ENCODE assay signal across 8 cellular contexts in the genomic region with DNA sequence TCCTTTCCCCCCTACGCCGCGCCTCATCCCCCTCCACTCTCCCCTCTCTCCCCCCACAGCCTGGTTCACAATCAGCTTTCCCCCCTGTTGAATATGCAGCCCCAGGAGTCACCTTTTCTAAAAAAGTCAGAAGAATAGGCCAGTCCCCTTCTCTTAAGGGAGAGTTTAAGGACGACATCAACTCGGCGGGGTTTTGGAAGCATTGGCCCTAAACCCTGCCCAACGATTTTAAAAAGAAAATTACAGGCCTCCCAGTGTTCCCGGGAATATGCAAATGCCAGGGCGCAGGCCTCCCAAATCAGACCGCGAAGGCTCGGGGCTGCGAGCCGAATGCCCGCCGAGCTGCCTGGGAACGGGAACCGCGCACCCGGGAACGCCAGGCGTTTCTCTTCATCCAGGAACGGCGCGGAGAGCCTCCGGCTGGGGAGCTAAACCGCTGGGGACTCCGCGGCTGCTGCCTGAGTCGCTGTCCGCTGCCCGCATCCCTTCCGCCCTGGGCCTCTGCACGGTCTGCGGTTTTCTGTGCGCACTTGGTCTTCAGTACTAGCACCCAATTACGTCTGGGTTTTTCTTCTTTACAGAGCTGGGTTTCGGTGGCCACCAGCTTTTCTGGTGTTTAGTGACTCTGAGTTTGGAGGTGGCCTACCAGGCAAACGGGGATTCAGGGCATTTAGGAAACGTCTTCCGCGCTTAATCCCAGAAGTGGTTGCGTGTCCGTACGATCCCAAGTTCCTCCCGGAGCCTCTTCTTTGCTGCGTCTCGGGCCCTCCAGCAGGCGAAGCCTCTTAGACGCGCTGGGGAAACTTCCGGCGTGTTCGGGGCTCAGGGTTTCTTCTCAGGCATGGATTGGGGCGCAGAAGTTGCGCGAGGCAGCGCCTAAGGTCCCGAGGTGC. TPM values are rescaled to one million over a fixed set of nuclear protein-coding genes. Genes with fewer than 3 reads are reported as not detected.
DNase-seq lines count a peak whose midpoint lies in the region; ATAC-seq and TF ChIP-seq lines count a peak whose summit lies in the region.

No MANE protein-coding gene starts in this region.

- peaks cover 45% of the 10 kb centered on the region for H3K23me2 ChIP-seq in H9 (ENCODE audit: insufficient read length, low read depth, low read length, poor library complexity, severe bottlenecking)

- CTCF ChIA-PET in activated B cell treated with CpG ODN at 0.5 μM for 24 hours (lab: Charles Lee), result no interaction called here

- no peak overlapping the region for H3K18ac ChIP-seq in H9 (ENCODE audit: insufficient read length, low read depth, low read length)

- H2BK12ac ChIP-seq in H9 (ENCODE audit: insufficient read length, low read depth, low read length), result no peak overlapping the region

- H3K9me3 ChIP-seq in H9 (ENCODE audit: control insufficient read depth, low read depth, low read length), result no peaks in the 10 kb centered on the region
- no peaks in the 10 kb centered on the region for H3K9me3 ChIP-seq in prostate gland
- no peaks in the 10 kb centered on the region for H3K9me3 ChIP-seq in uterus

- H3K9me3 Mint-ChIP-seq in H9 (peaks cover 3% of the 10 kb centered on the region in 2 experiments; a peak in 4 of 5 replicates), activated B cell treated with CpG ODN at 0.5 μM for 24 hours (no peaks in the 10 kb centered on the region)

- H3K4me1 Mint-ChIP-seq in H9 (peaks cover 52 to 55% of the 10 kb centered on the region in 2 experiments), activated B cell treated with CpG ODN at 0.5 μM for 24 hours (peaks cover 22% of the 10 kb centered on the region)

- H2AFZ ChIP-seq in H9 (ENCODE audit: low read length), result no peak overlapping the region

- H3K36me3 ChIP-seq in prostate gland, result no peaks in the 10 kb centered on the region
- no peaks in the 10 kb centered on the region for H3K36me3 ChIP-seq in uterus

- TF ChIP-seq CTCF in H9 (conservative IDR thresholded peaks at IDR 0.05) (no peak), activated B cell treated with CpG ODN at 0.5 μM for 24 hours (IDR thresholded peaks at IDR 0.05) (no peak), prostate gland (IDR thresholded peaks at IDR 0.05) (no peak), uterus (IDR thresholded peaks at IDR 0.05) (no peak)

- H3K27me3 Mint-ChIP-seq in H9 (ENCODE audit: low read depth), result peaks cover 98% of the 10 kb centered on the region
- peaks cover 72% of the 10 kb centered on the region for H3K27me3 Mint-ChIP-seq in activated B cell treated with CpG ODN at 0.5 μM for 24 hours

- H2BK5ac ChIP-seq in H9 (ENCODE audit: insufficient read length, low read length), result no peak overlapping the region

- H3T11ph ChIP-seq in H9 (ENCODE audit: low read length), result no peak overlapping the region

- H3K4me1 ChIP-seq in H9 (ENCODE audit: insufficient read depth, low read length) (no peaks in the 10 kb centered on the region), prostate gland (replicated peaks) (no peaks in the 10 kb centered on the region), uterus (no peaks in the 10 kb centered on the region)

- H3K36me3 Mint-ChIP-seq in H9 (ENCODE audit: insufficient read depth in 1 of 3, low read depth in 3 of 3), result peaks cover 0 to under 1% (median 0%) of the 10 kb centered on the region in 3 experiments; a peak in 3 of 7 replicates
- H3K36me3 Mint-ChIP-seq in activated B cell treated with CpG ODN at 0.5 μM for 24 hours (ENCODE audit: low read depth), result peaks cover 2% of the 10 kb centered on the region

- no peak overlapping the region for H3K27ac Mint-ChIP-seq in H9
- peak overlapping the region; percentile 56 for H3K27ac Mint-ChIP-seq in activated B cell treated with CpG ODN at 0.5 μM for 24 hours

- no peak overlapping the region for H3K9ac ChIP-seq in H9 (ENCODE audit: extremely low read depth, insufficient read length, low read length)

- H3K4me2 ChIP-seq in H9 (ENCODE audit: insufficient read depth, insufficient read length, low read length), result peak overlapping the region; percentile 65

- no peak overlapping the region for H3K4ac ChIP-seq in H9 (ENCODE audit: low read depth, low read length)

- H3K4me3 Mint-ChIP-seq in H9 (peak overlapping the region; percentile 57 to 80), activated B cell treated with CpG ODN at 0.5 μM for 24 hours (no peak overlapping the region)

- H3K4me3 ChIP-seq in prostate gland (peak overlapping the region; percentile 75 to 80), uterus (no peak overlapping the region)

- H2BK20ac ChIP-seq in H9 (ENCODE audit: low read depth, low read length, poor library complexity, severe bottlenecking), result no peak overlapping the region

- no peak overlapping the region for H2BK120ac ChIP-seq in H9 (ENCODE audit: low read depth, low read length, poor library complexity, severe bottlenecking)

- POLR2A ChIA-PET in activated B cell treated with CpG ODN at 0.5 μM for 24 hours (lab: Charles Lee), result no interaction called here

- H4K5ac ChIP-seq in H9 (ENCODE audit: insufficient read length, low read depth, low read length), result no peak overlapping the region

- H4K91ac ChIP-seq in H9 (ENCODE audit: insufficient read length, low read depth, low read length), result no peak overlapping the region

- H4K20me1 ChIP-seq in H9 (ENCODE audit: control insufficient read depth, insufficient read depth, insufficient read length), result no peaks in the 10 kb centered on the region

- H2BK15ac ChIP-seq in H9 (ENCODE audit: low read depth, low read length), result no peak overlapping the region

- no peaks in the 10 kb centered on the region for H3K79me1 ChIP-seq in H9 (ENCODE audit: insufficient read depth, low read depth, low read length, poor library complexity, severe bottlenecking)

- WGBS in H9 (ENCODE audit: extremely low coverage, insufficient read length, low lambda C conversion rate), result no CpG with 5 or more reads among the region's 59 CpGs
- WGBS in prostate gland, result 9% methylated on average over 59 of the region's 59 CpGs

- no peak overlapping the region for H3K23ac ChIP-seq in H9 (ENCODE audit: insufficient read length, low read depth, low read length)

- TF ChIP-seq POLR2A in prostate gland (IDR thresholded peaks at IDR 0.05), result no peak
- TF ChIP-seq POLR2A in uterus (IDR thresholded peaks at IDR 0.05), result no peak

- no peak overlapping the region for H3K27ac ChIP-seq in H9 (ENCODE audit: insufficient read length, low read depth, low read length)
- H3K27ac ChIP-seq in prostate gland, result peak overlapping the region; percentile 92 to 94
- no peak overlapping the region for H3K27ac ChIP-seq in uterus

- ATAC-seq in activated B cell treated with CpG ODN at 0.5 μM for 24 hours (ENCODE audit: low read depth) (no peak), left cardiac atrium (peak; percentile 24 to 34), HG03159 (IDR thresholded peaks at IDR 0.05; ENCODE audit: unreplicated experiment) (no peak), HG03342 (IDR thresholded peaks at IDR 0.05; ENCODE audit: unreplicated experiment) (no peak)

- H3K27me3 ChIP-seq in H9 (ENCODE audit: insufficient read depth, low read length) (peaks cover 84% of the 10 kb centered on the region), prostate gland (replicated peaks; ENCODE audit: insufficient read depth) (no peaks in the 10 kb centered on the region), uterus (peaks cover 20 to 78% of the 10 kb centered on the region in 2 donors)

- DNase-seq in H9 (peak; percentile 63), activated B cell treated with CpG ODN at 0.5 μM for 24 hours (no peak), left cardiac atrium (peak; percentile 38), prostate gland (ENCODE audit: low spot score) (peak; percentile 40), uterus (no peak), superior temporal gyrus (ENCODE audit: extremely low spot score) (no peak)

- H3K56ac ChIP-seq in H9 (ENCODE audit: insufficient read length, low read depth, low read length), result no peak overlapping the region

- no peaks in the 10 kb centered on the region for H3K79me2 ChIP-seq in H9 (ENCODE audit: insufficient read depth, low read length)

- no peak overlapping the region for H2AK5ac ChIP-seq in H9 (ENCODE audit: insufficient read length, low read length)

- intact Hi-C loops in activated B cell treated with CpG ODN at 0.5 μM for 24 hours (cut with micrococcal nuclease) (loop anchor here (5.0 kb wide), 1 partner anchor 1256 kb away; the partner anchor contains the start of gene GNAO1), left cardiac atrium (cut with DNase I) (loop anchor here (10.0 kb wide), 1 partner anchor 652 kb away; the partner anchor contains the start of gene IRX3 (in 2 of the 2)), prostate gland (cut with DNase I) (loop anchor here (10.0 kb wide), 1 partner anchor 1032 kb away; no protein-coding TSS in a partner anchor), uterus (cut with DNase I; ENCODE audit: low total_unique reads) (no loop called here)

- no peak overlapping the region for H3K14ac ChIP-seq in H9 (ENCODE audit: insufficient read depth, low read length)

- H4K8ac ChIP-seq in H9 (replicated peaks; ENCODE audit: insufficient read length, low read depth, low read length), result no peak overlapping the region

RNA-seq across cellular contexts. Expression of gene IRX5, which starts 5.7 kb away (rescaled TPM):
- total RNA-seq in H9 (2021), result 0.26 and 0.59 TPM in 2 replicates
- total RNA-seq in activated B cell treated with CpG ODN at 0.5 μM for 24 hours, result 0.07 TPM in 1 of 2 replicates, not detected in the other
- total RNA-seq in left cardiac atrium, result 1 to 10 TPM in 1 of 2 donors, under 1 TPM in 1; 0.27 to 1.1 TPM
- 10 to 100 TPM; 12.7 to 38.8 TPM for total RNA-seq in prostate gland
- total RNA-seq in uterus, result under 1 TPM in 2 of 4 donors, not detected in 2; 0.49 to 0.62 TPM

Comparison
In these comparisons a context has a peak if more than half of its experiments do, and no peak if none do; other contexts are left out.
1. DNase-seq: peak in H9 (single experiment), left cardiac atrium (single experiment) and prostate gland (single experiment); none in activated B cell treated with CpG ODN at 0.5 μM for 24 hours (single experiment), uterus (0 of 2) and superior temporal gyrus (single experiment).
2. H3K27ac ChIP-seq: peak in prostate gland (2 of 2); none in H9 (single experiment) and uterus (0 of 2).
3. ATAC-seq: peak in left cardiac atrium (2 of 2); none in activated B cell treated with CpG ODN at 0.5 μM for 24 hours (single experiment), HG03159 (single experiment) and HG03342 (single experiment).
4. H3K4me3 ChIP-seq: peak in prostate gland (2 of 2); none in uterus (0 of 2).